In genomic region chr4:51880016-51880915, GRCh38 we compare ENCODE assay signal across 17 cellular contexts.
"Had no signal": no experiment of that assay in that cellular context is flagged by ENCODE, and none has a peak within 500 bp of the region (broad histone marks: within the 10 kb centered on the region; RNA-seq: fewer than 3 reads in every experiment).

No MANE protein-coding gene starts in this region.

- H3K9me3 Mint-ChIP-seq: activated CD8-positive, alpha-beta T cell treated with anti-CD3 and anti-CD28 coated beads for 36 hours; activated T-cell treated with anti-CD3 and anti-CD28 coated beads, Interleukin-2, amount 50 U/mL, for 72 hours; effector memory CD8-positive, alpha-beta T cell; nephron; stimulated activated naive CD8-positive, alpha-beta T cell treated with anti-CD3 and anti-CD28 coated beads, Interleukin-15, Interleukin-2, amounts not matched to agents 100 ng/mL and 50 ng/mL, for 24 hours; T-helper 1 cell treated with Interleukin-12 subunit alpha and Interleukin-12 subunit beta and Interleukin-4 antibody, amounts not matched to agents 30 μg/mL and 1 μg/mL, for 36 hours had no signal

- ATAC-seq: activated CD8-positive, alpha-beta T cell treated with anti-CD3 and anti-CD28 coated beads for 36 hours; activated T-cell treated with anti-CD3 and anti-CD28 coated beads, Interleukin-2, amount 50 U/mL, for 72 hours; effector memory CD8-positive, alpha-beta T cell; right cardiac atrium; upper lobe of right lung; WTC11 had no signal

- H3K27ac Mint-ChIP-seq: activated CD8-positive, alpha-beta T cell treated with anti-CD3 and anti-CD28 coated beads for 36 hours; activated naive CD8-positive, alpha-beta T cell; activated T-cell treated with anti-CD3 and anti-CD28 coated beads, Interleukin-2, amount 50 U/mL, for 72 hours; effector memory CD8-positive, alpha-beta T cell; stimulated activated naive CD8-positive, alpha-beta T cell treated with anti-CD3 and anti-CD28 coated beads, Interleukin-15, Interleukin-2, amounts not matched to agents 100 ng/mL and 50 ng/mL, for 24 hours; T-helper 1 cell treated with Interleukin-12 subunit alpha and Interleukin-12 subunit beta and Interleukin-4 antibody, amounts not matched to agents 30 μg/mL and 1 μg/mL, for 36 hours; WTC11 had no signal

- H3K27me3 Mint-ChIP-seq: activated CD8-positive, alpha-beta T cell treated with anti-CD3 and anti-CD28 coated beads for 36 hours; activated naive CD8-positive, alpha-beta T cell; effector memory CD8-positive, alpha-beta T cell; progenitor cell of endocrine pancreas; stimulated activated naive CD8-positive, alpha-beta T cell treated with anti-CD3 and anti-CD28 coated beads, Interleukin-15, Interleukin-2, amounts not matched to agents 100 ng/mL and 50 ng/mL, for 24 hours had no signal

- H3K4me3 Mint-ChIP-seq: activated CD8-positive, alpha-beta T cell treated with anti-CD3 and anti-CD28 coated beads for 36 hours; activated naive CD8-positive, alpha-beta T cell; activated T-cell treated with anti-CD3 and anti-CD28 coated beads, Interleukin-2, amount 50 U/mL, for 72 hours; effector memory CD8-positive, alpha-beta T cell; nephron; stimulated activated naive CD8-positive, alpha-beta T cell treated with anti-CD3 and anti-CD28 coated beads, Interleukin-15, Interleukin-2, amounts not matched to agents 100 ng/mL and 50 ng/mL, for 24 hours; T-helper 1 cell treated with Interleukin-12 subunit alpha and Interleukin-12 subunit beta and Interleukin-4 antibody, amounts not matched to agents 30 μg/mL and 1 μg/mL, for 36 hours; WTC11 had no signal

- H3K4me1 Mint-ChIP-seq: nephron had no signal

- DNase-seq: activated CD4-positive, alpha-beta T cell treated with anti-CD3 and anti-CD28 coated beads for 4 hours; activated CD8-positive, alpha-beta memory T cell treated with anti-CD3 and anti-CD28 coated beads, Interleukin-2, amount 50 U/mL, for 48 hours; activated CD8-positive, alpha-beta T cell treated with anti-CD3 and anti-CD28 coated beads for 36 hours; activated gamma-delta T cell; activated T-cell treated with anti-CD3 and anti-CD28 coated beads, Interleukin-2, amount 50 U/mL, for 72 hours; brain microvascular endothelial cell; effector memory CD8-positive, alpha-beta T cell; left ventricle myocardium inferior; occipital lobe; right cardiac atrium; upper lobe of right lung had no signal
